8 cellular contexts compared by ENCODE assay signal in genomic region chr2:27664245-27664574, GRCh38. TPM values are rescaled to one million over a fixed set of nuclear protein-coding genes. Genes with fewer than 3 reads are reported as not detected.
A peak's percentile ranks its signal among the peaks of the same experiment; 100 is the strongest.
DNase-seq lines count a peak whose midpoint lies in the region; ATAC-seq and TF ChIP-seq lines count a peak whose summit lies in the region.

No MANE protein-coding gene starts in this region.

- no peaks in the 10 kb centered on the region for H3K9me3 Mint-ChIP-seq in osteocyte (ENCODE audit: unreplicated experiment)

- H3K4me3 ChIP-seq in A673 (ENCODE audit: low read depth, low read length, poor library complexity, severe bottlenecking) (peak overlapping the region; percentile 82), epithelial cell of proximal tubule (ENCODE audit: low read depth, low read length) (peak overlapping the region; percentile 95)

- TF ChIP-seq CTCF in A673 (conservative IDR thresholded peaks at IDR 0.05; ENCODE audit: low read depth, low read length) (no peak), epithelial cell of proximal tubule (conservative IDR thresholded peaks at IDR 0.05; ENCODE audit: low read depth, low read length) (no peak), osteocyte (IDR thresholded peaks at IDR 0.05) (no peak)

- H3K9me3 ChIP-seq in A673 (ENCODE audit: low read depth, low read length, poor library complexity, severe bottlenecking): no peaks in the 10 kb centered on the region

- intact Hi-C loops in A673 (cut with micrococcal nuclease; ENCODE audit: unreplicated experiment): loop anchor here (10.0 kb wide), 1 partner anchor 259 kb away; the partner anchor contains the start of gene PPM1G

- H3K27ac ChIP-seq in A673 (ENCODE audit: low read depth, low read length, poor library complexity, severe bottlenecking): peak overlapping the region; percentile 93

- H3K4me1 Mint-ChIP-seq in osteocyte (ENCODE audit: unreplicated experiment): peaks cover 29% of the 10 kb centered on the region

- CTCF ChIA-PET in A673 (lab: Charles Lee): no interaction called here

- ATAC-seq in GM21528 (IDR thresholded peaks at IDR 0.05; ENCODE audit: low FRiP score, unreplicated experiment): peak; percentile 20
- no peak for ATAC-seq in GM21447 (IDR thresholded peaks at IDR 0.05; ENCODE audit: unreplicated experiment)

- no peaks in the 10 kb centered on the region for H3K27me3 Mint-ChIP-seq in osteocyte (ENCODE audit: unreplicated experiment)

- POLR2A ChIA-PET in A673 (lab: Charles Lee; ENCODE audit: low non-redundant PET): no interaction called here

- peaks cover 37% of the 10 kb centered on the region for H3K36me3 Mint-ChIP-seq in osteocyte (ENCODE audit: unreplicated experiment)

- peaks cover 49% of the 10 kb centered on the region for H3K36me3 ChIP-seq in A673 (ENCODE audit: insufficient read depth, low read length, poor library complexity, severe bottlenecking)

- H3K27me3 ChIP-seq in A673 (replicated peaks; ENCODE audit: insufficient read depth, low read depth, low read length, poor library complexity): no peaks in the 10 kb centered on the region

- peak overlapping the region; percentile 99 for H3K27ac Mint-ChIP-seq in osteocyte (ENCODE audit: unreplicated experiment)

- no TSS peak for BruUV-seq in A673 (replicated peaks; lab: Mats Ljungman, UMichigan)

- DNase-seq in A673 (ENCODE audit: low spot score): peak; percentile 21
- peak; percentile 28 for DNase-seq in RKO (ENCODE audit: low spot score)
- no peak for DNase-seq in epithelial cell of proximal tubule (ENCODE audit: low read depth)
- no peak for DNase-seq in osteocyte (ENCODE audit: extremely low spot score, unreplicated experiment)
- DNase-seq in DMS79 treated with DMSO at 0.1 percent for 48 hours (lab: John Stamatoyannopoulos, UW): no peak
- no peak for DNase-seq in NAMALWA (ENCODE audit: low spot score)

- H3K4me1 ChIP-seq in A673 (ENCODE audit: insufficient read depth, low read length, poor library complexity, severe bottlenecking): peaks cover 20% of the 10 kb centered on the region

- H3K4me3 Mint-ChIP-seq in osteocyte (ENCODE audit: unreplicated experiment): peak overlapping the region; percentile 97

RNA-seq across cellular contexts. Expression of gene SLC4A1AP, which starts 0.5 kb away (rescaled TPM):
- total RNA-seq in A673 (2021) (29.7 and 30.4 TPM in 2 replicates), epithelial cell of proximal tubule (25.8 and 34.7 TPM in 2 replicates), osteocyte (20.5 and 20.7 TPM in 2 replicates)

RNA-seq across cellular contexts. Expression of gene SUPT7L, which starts 0.8 kb away (rescaled TPM):
- total RNA-seq in A673 (2021): 33.1 and 34.0 TPM in 2 replicates
- total RNA-seq in epithelial cell of proximal tubule: 15.3 and 21.3 TPM in 2 replicates
- total RNA-seq in osteocyte: 37.9 and 41.2 TPM in 2 replicates

RNA-seq across cellular contexts. Expression of gene GPN1, which starts 35.4 kb away (rescaled TPM):
- 49.8 and 61.1 TPM in 2 replicates for total RNA-seq in A673 (2021)
- total RNA-seq in epithelial cell of proximal tubule: 45.3 and 67.6 TPM in 2 replicates
- 28.6 and 28.8 TPM in 2 replicates for total RNA-seq in osteocyte

RNA-seq across cellular contexts. Expression of gene CCDC121, which starts 35.4 kb away (rescaled TPM):
- 3.3 and 4.4 TPM in 2 replicates for total RNA-seq in A673 (2021)
- 0.12 and 2.5 TPM in 2 replicates for total RNA-seq in epithelial cell of proximal tubule
- total RNA-seq in osteocyte: 2.1 and 2.5 TPM in 2 replicates

Comparison
In these comparisons a context has a peak if more than half of its experiments do, and no peak if none do; other contexts are left out.
1. DNase-seq: peak in A673 (single experiment) and RKO (single experiment); none in epithelial cell of proximal tubule (single experiment), osteocyte (single experiment), DMS79 treated with DMSO at 0.1 percent for 48 hours (single experiment) and NAMALWA (single experiment).